Comparison of ENCODE assay signal across 8 cellular contexts in the genomic region with DNA sequence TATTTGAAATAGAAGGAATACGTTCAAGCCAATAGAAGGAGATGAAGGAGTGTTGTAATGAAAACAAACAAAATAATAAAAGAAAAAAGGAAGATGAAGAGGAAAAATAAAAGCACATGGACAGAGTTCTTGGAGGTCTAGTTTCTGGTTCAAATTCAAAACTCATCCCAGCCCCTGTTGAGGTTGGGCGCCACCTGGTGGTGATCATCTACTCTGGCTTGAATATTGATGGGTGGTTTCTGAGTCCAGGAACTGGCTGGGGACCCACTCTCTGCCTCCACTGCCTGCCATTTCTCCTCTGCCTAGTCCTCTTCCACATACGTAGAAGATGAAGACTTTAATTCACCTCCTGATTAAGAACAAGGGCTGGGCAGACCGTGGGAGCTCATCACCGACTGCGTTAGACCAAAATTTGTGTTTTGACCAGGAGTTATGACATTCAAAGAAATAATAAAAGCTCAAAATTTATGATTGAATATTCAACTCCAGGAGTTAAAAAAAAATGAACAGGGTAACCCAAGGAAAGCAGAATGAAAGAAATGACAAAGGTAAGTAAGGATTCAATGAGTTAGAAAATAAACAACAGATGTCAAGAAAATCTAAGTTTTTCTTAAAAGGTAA.
DNase-seq lines count a peak whose midpoint lies in the region; ATAC-seq lines count a peak whose summit lies in the region.

No MANE protein-coding gene starts in this region.

- no peak overlapping the region for H3K4me3 Mint-ChIP-seq in CD4-positive, CD25-positive, alpha-beta regulatory T cell

- no peaks in the 10 kb centered on the region for H3K27me3 Mint-ChIP-seq in CD4-positive, CD25-positive, alpha-beta regulatory T cell

- intact Hi-C loops in left ventricle myocardium superior (cut with micrococcal nuclease) (loop anchor here (10.0 kb wide), 1 partner anchor 93 kb away; no protein-coding TSS in a partner anchor), sciatic nerve (cut with DNase I) (no loop called here)

- no peaks in the 10 kb centered on the region for H3K27me3 ChIP-seq in CD4-positive, CD25-positive, alpha-beta regulatory T cell (ENCODE audit: control insufficient read depth, insufficient read depth, low read length)
- no peaks in the 10 kb centered on the region for H3K27me3 ChIP-seq in adipocyte (replicated peaks; ENCODE audit: control insufficient read depth, insufficient read depth, low read length)

- DNase-seq in CD4-positive, CD25-positive, alpha-beta regulatory T cell, result peak; percentile 39 to 67 (median 44)
- DNase-seq in NCI-H128 (lab: John Stamatoyannopoulos, UW; ENCODE audit: unreplicated experiment), result peak; percentile 45
- DNase-seq in T follicular helper cell (ENCODE audit: low read depth), result peak; percentile 51
- peak; percentile 91 for DNase-seq in adipocyte (ENCODE audit: low read depth)
- DNase-seq in left ventricle myocardium superior, result peak; percentile 85
- DNase-seq in sciatic nerve (ENCODE audit: low spot score), result peak; percentile 88

- ATAC-seq in CD4-positive, CD25-positive, alpha-beta regulatory T cell (ENCODE audit: low read depth in 2 of 2), result peak in 1 of 2 donors; percentile 53
- ATAC-seq in GM21723 (IDR thresholded peaks at IDR 0.05; ENCODE audit: unreplicated experiment) (peak; percentile 73), left ventricle myocardium superior (peak; percentile 76), sciatic nerve (peak; percentile 67), HG03108 (IDR thresholded peaks at IDR 0.05; ENCODE audit: unreplicated experiment) (no peak)

- no peak overlapping the region for H3K4me3 ChIP-seq in CD4-positive, CD25-positive, alpha-beta regulatory T cell (ENCODE audit: low read depth, low read length)
- H3K4me3 ChIP-seq in adipocyte (ENCODE audit: low read length), result no peak overlapping the region

- H3K27ac Mint-ChIP-seq in CD4-positive, CD25-positive, alpha-beta regulatory T cell, result no peak overlapping the region

- H3K27ac ChIP-seq in CD4-positive, CD25-positive, alpha-beta regulatory T cell (ENCODE audit: insufficient read depth, low read length, poor library complexity, severe bottlenecking), result no peak overlapping the region

- peaks cover 0 to 2% (median 0%) of the 10 kb centered on the region in 7 donors for H3K9me3 Mint-ChIP-seq in CD4-positive, CD25-positive, alpha-beta regulatory T cell

- H3K9ac ChIP-seq in adipocyte (ENCODE audit: low read length), result no peak overlapping the region

- H3K4me1 ChIP-seq in CD4-positive, CD25-positive, alpha-beta regulatory T cell (ENCODE audit: control insufficient read depth, insufficient read depth, low read length, poor library complexity, severe bottlenecking), result no peaks in the 10 kb centered on the region
- H3K4me1 ChIP-seq in adipocyte (ENCODE audit: control insufficient read depth, insufficient read depth, low read length), result peaks cover 20% of the 10 kb centered on the region

- H3K9me3 ChIP-seq in CD4-positive, CD25-positive, alpha-beta regulatory T cell (ENCODE audit: control insufficient read depth in 2 of 2, low read length in 2 of 2), result no peaks in the 10 kb centered on the region
- H3K9me3 ChIP-seq in adipocyte (ENCODE audit: control insufficient read depth, low read length), result no peaks in the 10 kb centered on the region

- peaks cover 0 to 3% (median 0%) of the 10 kb centered on the region in 4 donors for H3K4me1 Mint-ChIP-seq in CD4-positive, CD25-positive, alpha-beta regulatory T cell

- H3K36me3 Mint-ChIP-seq in CD4-positive, CD25-positive, alpha-beta regulatory T cell, result no peaks in the 10 kb centered on the region

- no peaks in the 10 kb centered on the region for H3K36me3 ChIP-seq in CD4-positive, CD25-positive, alpha-beta regulatory T cell (ENCODE audit: control insufficient read depth, insufficient read depth, low read length)
- H3K36me3 ChIP-seq in adipocyte (ENCODE audit: control insufficient read depth, insufficient read depth, low read length, severe bottlenecking), result no peaks in the 10 kb centered on the region
